Comparison of ENCODE assay signal across 2 cellular contexts in genomic region chr10:112977294-112977951, GRCh38.
A peak's percentile ranks its signal among the peaks of the same experiment; 100 is the strongest.
TF ChIP-seq lines count a peak whose summit lies in the region.

No MANE protein-coding gene starts in this region.

TF ChIP-seq in HCT116, 20 proteins besides CTCF, POLR2A, EP300 and RAD21 (continued from another document):
- no peak for TF ChIP-seq ZBTB33 (IDR thresholded peaks at IDR 0.05; ENCODE audit: extremely low read depth, insufficient replicate concordance, low read length)
- no peak for TF ChIP-seq SIN3A (IDR thresholded peaks at IDR 0.05; ENCODE audit: low read depth)
- no peak for TF ChIP-seq EGR1 (IDR thresholded peaks at IDR 0.05; ENCODE audit: low read depth)
- TF ChIP-seq REST (IDR thresholded peaks at IDR 0.05; ENCODE audit: low read depth), result no peak
- TF ChIP-seq SP1 (IDR thresholded peaks at IDR 0.05; ENCODE audit: low read depth), result no peak
- no peak for TF ChIP-seq ATF3 (IDR thresholded peaks at IDR 0.05)
- TF ChIP-seq ELF1 (IDR thresholded peaks at IDR 0.05; ENCODE audit: borderline replicate concordance, low read depth), result no peak
- TF ChIP-seq SRF (IDR thresholded peaks at IDR 0.05; ENCODE audit: low read depth), result no peak

TF ChIP-seq in SK-N-SH treated with all-trans-retinoic acid at 6 μM for 48 hours, 23 proteins besides CTCF, POLR2A, EP300 and RAD21 (continued from another document):
- TF ChIP-seq, protein P1, sequence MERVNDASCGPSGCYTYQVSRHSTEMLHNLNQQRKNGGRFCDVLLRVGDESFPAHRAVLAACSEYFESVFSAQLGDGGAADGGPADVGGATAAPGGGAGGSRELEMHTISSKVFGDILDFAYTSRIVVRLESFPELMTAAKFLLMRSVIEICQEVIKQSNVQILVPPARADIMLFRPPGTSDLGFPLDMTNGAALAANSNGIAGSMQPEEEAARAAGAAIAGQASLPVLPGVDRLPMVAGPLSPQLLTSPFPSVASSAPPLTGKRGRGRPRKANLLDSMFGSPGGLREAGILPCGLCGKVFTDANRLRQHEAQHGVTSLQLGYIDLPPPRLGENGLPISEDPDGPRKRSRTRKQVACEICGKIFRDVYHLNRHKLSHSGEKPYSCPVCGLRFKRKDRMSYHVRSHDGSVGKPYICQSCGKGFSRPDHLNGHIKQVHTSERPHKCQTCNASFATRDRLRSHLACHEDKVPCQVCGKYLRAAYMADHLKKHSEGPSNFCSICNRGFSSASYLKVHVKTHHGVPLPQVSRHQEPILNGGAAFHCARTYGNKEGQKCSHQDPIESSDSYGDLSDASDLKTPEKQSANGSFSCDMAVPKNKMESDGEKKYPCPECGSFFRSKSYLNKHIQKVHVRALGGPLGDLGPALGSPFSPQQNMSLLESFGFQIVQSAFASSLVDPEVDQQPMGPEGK (CRISPR knock-in tag; IDR thresholded peaks at IDR 0.05; ENCODE audit: borderline replicate concordance), result no peak
- TF ChIP-seq ESRRG (CRISPR knock-in tag; IDR thresholded peaks at IDR 0.05), result no peak
- no peak for TF ChIP-seq ZFP3 (CRISPR knock-in tag; IDR thresholded peaks at IDR 0.05)
- peak; percentile 56; the same call in 1 of the 2 replicates for TF ChIP-seq TCF4 (CRISPR knock-in tag; IDR thresholded peaks at IDR 0.05; ENCODE audit: borderline replicate concordance)
